In genomic region chr6:4598384-4598783, GRCh38 we compare ENCODE assay signal across 27 cellular contexts.
"Had no signal": no experiment of that assay in that cellular context is flagged by ENCODE, and none has a peak within 500 bp of the region (broad histone marks: within the 10 kb centered on the region; RNA-seq: fewer than 3 reads in every experiment).

No MANE protein-coding gene starts in this region.

- H3K36me3 ChIP-seq: left lung, ovary, right atrium auricular region, right lobe of liver, tibial nerve, uterus had no signal

- H3K4me2 ChIP-seq: smooth muscle cell had no signal

- DNase-seq: hippocampal formation; kidney; left colon; left lung; midbrain; mucosa of descending colon; naive thymus-derived CD4-positive, alpha-beta T cell; ovary; right lobe of liver; stimulated activated CD4-positive, alpha-beta T cell treated with anti-CD3 and anti-CD28 coated beads, Interleukin-1b, Interleukin-23, amount 100 ng/mL, for 48 hours; stimulated activated CD4-positive, alpha-beta T cell treated with anti-CD3 and anti-CD28 coated beads, Interleukin-2, amount 100 ng/mL, for 48 hours; stimulated activated CD4-positive, alpha-beta T cell treated with anti-CD3 and anti-CD28 coated beads, Interleukin-4, amount 100 ng/mL, for 4 hours; stimulated activated CD8-positive, alpha-beta memory T cell treated with anti-CD3 and anti-CD28 coated beads, Interleukin-4, amount 100 ng/mL, for 48 hours; stimulated activated naive CD4-positive, alpha-beta T cell treated with Interleukin-2 at 50 U/mL for 16 hours; stimulated activated naive CD8-positive, alpha-beta T cell treated with anti-CD3 and anti-CD28 coated beads, Interleukin-15, amount 100 ng/mL, for 72 hours; substantia nigra; uterus had no signal

- H3K4me1 ChIP-seq: right atrium auricular region, right lobe of liver, uterus had no signal

- H3K4me1 Mint-ChIP-seq: memory B cell; naive thymus-derived CD4-positive, alpha-beta T cell; stimulated activated memory B cell treated with anti-CD40 and anti-IgM and Interleukin-4, amounts not matched to agents 10 μg/mL and 1 μg/mL and 100 μg/mL, for 72 hours had no signal

- ATAC-seq: left colon; left lung; mucosa of descending colon; naive thymus-derived CD4-positive, alpha-beta T cell; natural killer cell treated with Interleukin-12 subunit alpha and Interleukin-12 subunit beta and Interleukin-15 and Interleukin-18, amount 100 ng/mL, for 72 hours; right lobe of liver; stimulated activated memory B cell treated with anti-CD40 and anti-IgM and Interleukin-4, amounts not matched to agents 10 μg/mL and 1 μg/mL and 100 μg/mL, for 72 hours; stimulated activated naive CD8-positive, alpha-beta T cell treated with anti-CD3 and anti-CD28 coated beads, Interleukin-15, amount 100 ng/mL, for 72 hours had no signal

- H3K27ac Mint-ChIP-seq: memory B cell; naive thymus-derived CD4-positive, alpha-beta T cell; natural killer cell treated with Interleukin-12 subunit alpha and Interleukin-12 subunit beta and Interleukin-15 and Interleukin-18, amount 100 ng/mL, for 72 hours; progenitor cell of endocrine pancreas; stimulated activated memory B cell treated with anti-CD40 and anti-IgM and Interleukin-4, amounts not matched to agents 10 μg/mL and 1 μg/mL and 100 μg/mL, for 72 hours; stimulated activated naive CD8-positive, alpha-beta T cell treated with anti-CD3 and anti-CD28 coated beads, Interleukin-15, amount 100 ng/mL, for 72 hours; type B pancreatic cell had no signal

- FAIRE-seq: islet of Langerhans, kidney had no signal

- H3K27me3 Mint-ChIP-seq: progenitor cell of endocrine pancreas, type B pancreatic cell had no signal

- H3K9me3 Mint-ChIP-seq: memory B cell; stimulated activated memory B cell treated with anti-CD40 and anti-IgM and Interleukin-4, amounts not matched to agents 10 μg/mL and 1 μg/mL and 100 μg/mL, for 72 hours had no signal

- H3K4me3 ChIP-seq: left lung, lung, mucosa of descending colon, ovary, right atrium auricular region, right lobe of liver, smooth muscle cell, tibial nerve, uterus had no signal

- H3K4me3 Mint-ChIP-seq: memory B cell; naive thymus-derived CD4-positive, alpha-beta T cell; natural killer cell treated with Interleukin-12 subunit alpha and Interleukin-12 subunit beta and Interleukin-15 and Interleukin-18, amount 100 ng/mL, for 72 hours; stimulated activated memory B cell treated with anti-CD40 and anti-IgM and Interleukin-4, amounts not matched to agents 10 μg/mL and 1 μg/mL and 100 μg/mL, for 72 hours; stimulated activated naive CD8-positive, alpha-beta T cell treated with anti-CD3 and anti-CD28 coated beads, Interleukin-15, amount 100 ng/mL, for 72 hours; type B pancreatic cell had no signal

- H3K36me3 Mint-ChIP-seq: memory B cell; natural killer cell treated with Interleukin-12 subunit alpha and Interleukin-12 subunit beta and Interleukin-15 and Interleukin-18, amount 100 ng/mL, for 72 hours; stimulated activated memory B cell treated with anti-CD40 and anti-IgM and Interleukin-4, amounts not matched to agents 10 μg/mL and 1 μg/mL and 100 μg/mL, for 72 hours; type B pancreatic cell had no signal

- H3K9me3 ChIP-seq: left lung, mucosa of descending colon, ovary, right atrium auricular region, right lobe of liver, uterus had no signal

- H3K27me3 ChIP-seq: left lung, ovary, right atrium auricular region, right lobe of liver, tibial nerve, uterus had no signal

- H3K27ac ChIP-seq: left lung, ovary, right atrium auricular region, right lobe of liver, tibial nerve, uterus had no signal
